ENCODE assay signal across 12 cellular contexts in the genomic region with DNA sequence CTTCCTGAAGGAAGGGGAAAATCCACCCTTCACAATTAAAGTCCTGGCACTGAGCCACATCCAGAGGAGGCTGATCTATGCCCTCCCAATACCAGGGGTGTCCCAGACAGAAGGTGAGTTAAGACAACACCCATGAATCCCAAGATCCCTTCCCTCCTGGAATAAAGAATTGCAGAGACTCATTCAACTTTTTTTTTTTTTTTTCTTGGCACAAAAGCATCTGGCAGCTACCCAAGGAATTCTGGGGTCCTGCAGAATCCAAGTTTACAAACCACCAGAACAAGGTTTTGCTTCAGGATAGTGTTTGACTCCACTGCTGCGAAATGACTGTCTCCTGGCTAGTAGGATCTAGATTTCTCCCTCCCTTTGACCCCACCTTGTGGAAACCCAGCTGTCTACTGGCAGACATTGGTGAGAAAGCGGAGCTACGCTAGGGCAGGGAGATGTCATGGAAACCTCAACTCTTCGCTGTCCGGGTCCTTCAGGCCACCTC. TPM values are rescaled to one million over a fixed set of nuclear protein-coding genes. Genes with fewer than 3 reads are reported as not detected.
DNase-seq lines count a peak whose midpoint lies in the region; TF ChIP-seq lines count a peak whose summit lies in the region.
"Had no signal": no experiment of that assay in that cellular context is flagged by ENCODE, and none has a peak within 500 bp of the region (broad histone marks: within the 10 kb centered on the region; RNA-seq: fewer than 3 reads in every experiment).

No MANE protein-coding gene starts in this region.

- H3K9me2 ChIP-seq in hepatocyte (replicated peaks; ENCODE audit: insufficient read depth), result no peaks in the 10 kb centered on the region

- no peak for TF ChIP-seq POLR2A in lower leg skin (IDR thresholded peaks at IDR 0.05)

- no peaks in the 10 kb centered on the region for H3K27me3 ChIP-seq in hepatocyte
- H3K27me3 ChIP-seq in skeletal muscle tissue (ENCODE audit: control insufficient read depth in 3 of 3, insufficient read depth in 3 of 3, low read length in 3 of 3), result no peaks in the 10 kb centered on the region
- H3K27me3 ChIP-seq in HAP-1 (ENCODE audit: low read depth), result no peaks in the 10 kb centered on the region
- H3K27me3 ChIP-seq in A673 (replicated peaks; ENCODE audit: insufficient read depth, low read depth, low read length, poor library complexity), result no peaks in the 10 kb centered on the region

- H3K27ac ChIP-seq in caudate nucleus (ENCODE audit: low read depth, low read length), result peak overlapping the region; percentile 68
- H3K27ac ChIP-seq in hepatocyte, result no peak overlapping the region
- peak overlapping the region; percentile 69 for H3K27ac ChIP-seq in skeletal muscle tissue (ENCODE audit: low read depth, low read length)
- H3K27ac ChIP-seq in A673 (ENCODE audit: low read depth, low read length, poor library complexity, severe bottlenecking), result no peak overlapping the region

- no peak for TF ChIP-seq CTCF in hepatocyte (IDR thresholded peaks at IDR 0.05; ENCODE audit: poor library complexity)
- TF ChIP-seq CTCF in lower leg skin (IDR thresholded peaks at IDR 0.05), result no peak
- TF ChIP-seq CTCF in A673 (conservative IDR thresholded peaks at IDR 0.05; ENCODE audit: low read depth, low read length), result no peak

- in situ Hi-C loops in HAP-1 (cut with MboI; ENCODE audit: low sequenced_read_pairs), result no loop called here

- intact Hi-C loops in lower leg skin (cut with DNase I; ENCODE audit: low total_unique reads), result no loop called here
- intact Hi-C loops in A673 (cut with micrococcal nuclease; ENCODE audit: unreplicated experiment), result no loop called here

- H3K9ac ChIP-seq in skeletal muscle tissue (ENCODE audit: low read depth in 1 of 3, low read length in 3 of 3), result no peak overlapping the region

- H3K4me3 ChIP-seq in hepatocyte (no peak overlapping the region), skeletal muscle tissue (ENCODE audit: low read length in 3 of 3) (peak overlapping the region in 1 of 3 donors; percentile 37), HAP-1 (no peak overlapping the region), lower leg skin (ENCODE audit: low read depth, poor library complexity, severe bottlenecking) (no peak overlapping the region), A673 (ENCODE audit: low read depth, low read length, poor library complexity, severe bottlenecking) (no peak overlapping the region)
- H3K4me3 ChIP-seq: GM12878 had no signal

- H3K4me1 ChIP-seq in hepatocyte (ENCODE audit: insufficient read depth) (peaks cover 4% of the 10 kb centered on the region), skeletal muscle tissue (ENCODE audit: control insufficient read depth in 3 of 3, insufficient read depth in 3 of 3, low read length in 3 of 3) (peaks cover 27 to 41% (median 38%) of the 10 kb centered on the region in 3 donors), HAP-1 (peaks cover 3% of the 10 kb centered on the region; the same call in 1 of the 2 replicates), A673 (ENCODE audit: insufficient read depth, low read length, poor library complexity, severe bottlenecking) (peaks cover 37% of the 10 kb centered on the region)

- no peak overlapping the region for H2AFZ ChIP-seq in hepatocyte

- CTCF ChIA-PET in A673 (lab: Charles Lee), result no interaction called here

- no peak overlapping the region for H3K4me2 ChIP-seq in hepatocyte

- BruUV-seq in A673 (replicated peaks; lab: Mats Ljungman, UMichigan), result no TSS peak

- H3K9me3 ChIP-seq in hepatocyte (ENCODE audit: low read depth), result no peaks in the 10 kb centered on the region
- H3K9me3 ChIP-seq in skeletal muscle tissue (ENCODE audit: control insufficient read depth in 3 of 3, low read length in 3 of 3), result no peaks in the 10 kb centered on the region
- no peaks in the 10 kb centered on the region for H3K9me3 ChIP-seq in HAP-1
- H3K9me3 ChIP-seq in A673 (ENCODE audit: low read depth, low read length, poor library complexity, severe bottlenecking), result no peaks in the 10 kb centered on the region

- DNase-seq in HT1080 (ENCODE audit: low read depth) (peak; percentile 53), caudate nucleus (lab: John Stamatoyannopoulos, UW) (no peak), hepatocyte (ENCODE audit: low spot score) (peak; percentile 39), SHP77 treated with DMSO at 0.1 percent for 48 hours (lab: John Stamatoyannopoulos, UW) (no peak), HAP-1 (ENCODE audit: low spot score in 2 of 2) (no peak), lower leg skin (ENCODE audit: low spot score in 2 of 2) (no peak), A673 (ENCODE audit: low spot score) (no peak)
- DNase-seq: activated CD4-positive, CD25-positive, alpha-beta regulatory T cell treated with anti-CD3 and anti-CD28 coated beads, Interleukin-2, amount 50 U/mL, for 72 hours; activated naive CD4-positive, alpha-beta T cell treated with anti-CD3 and anti-CD28 coated beads for 36 hours; NCI-H1048 had no signal

- 78% methylated on average over 5 of the region's 5 CpGs for WGBS in hepatocyte (ENCODE audit: low lambda C conversion rate, missing lambda C conversion rate)
- WGBS in lower leg skin, 2 donors, result 35 to 36% methylated on average over 5 of the region's 5 CpGs

- H3K36me3 ChIP-seq in hepatocyte (replicated peaks; ENCODE audit: insufficient read depth, low read depth) (no peaks in the 10 kb centered on the region), skeletal muscle tissue (ENCODE audit: control insufficient read depth in 3 of 3, insufficient read depth in 3 of 3, low read length in 3 of 3) (peaks cover 15 to 24% (median 16%) of the 10 kb centered on the region in 3 donors), HAP-1 (replicated peaks) (peaks cover 31% of the 10 kb centered on the region), A673 (ENCODE audit: insufficient read depth, low read length, poor library complexity, severe bottlenecking) (peaks cover 29% of the 10 kb centered on the region)

- H3K79me2 ChIP-seq in hepatocyte, result no peaks in the 10 kb centered on the region

- POLR2A ChIA-PET in A673 (lab: Charles Lee; ENCODE audit: low non-redundant PET), result no interaction called here

- no peaks in the 10 kb centered on the region for H4K20me1 ChIP-seq in hepatocyte (ENCODE audit: insufficient read depth, poor library complexity, severe bottlenecking)

RNA-seq across cellular contexts. Expression of gene JAG1, which starts 37.4 kb away (rescaled TPM):
- 42.8 and 43.6 TPM in 2 replicates for total RNA-seq in HT1080 (2014; rRNA removed; shearing (Covaris generic))
- polyA plus RNA-seq in HT1080 (2015; cell fraction: cytosol; rRNA removed), result 21.1 and 27.6 TPM in 2 replicates
- polyA plus RNA-seq in HT1080 (2015; cell fraction: nucleus; rRNA removed), result 194 and 216 TPM in 2 replicates
- total RNA-seq in hepatocyte (51.5 and 52.6 TPM in 2 replicates), skeletal muscle tissue (60.5 TPM), lower leg skin (100 to 1,000 TPM; 145 to 238 (median 186) TPM), A673 (2021) (42.9 and 57.5 TPM in 2 replicates)
- 19.2 and 21.0 TPM in 2 replicates for polyA plus RNA-seq in hepatocyte

Comparison
In these comparisons a context has a peak if more than half of its experiments do, and no peak if none do; other contexts are left out.
1. DNase-seq: peak in HT1080 (single experiment) and hepatocyte (single experiment); none in caudate nucleus (0 of 61), SHP77 treated with DMSO at 0.1 percent for 48 hours (single experiment), HAP-1 (0 of 2), lower leg skin (0 of 2) and A673 (single experiment).
2. H3K27ac ChIP-seq: peak in caudate nucleus (single experiment) and skeletal muscle tissue (single experiment); none in hepatocyte (single experiment) and A673 (single experiment).